In the genomic region with DNA sequence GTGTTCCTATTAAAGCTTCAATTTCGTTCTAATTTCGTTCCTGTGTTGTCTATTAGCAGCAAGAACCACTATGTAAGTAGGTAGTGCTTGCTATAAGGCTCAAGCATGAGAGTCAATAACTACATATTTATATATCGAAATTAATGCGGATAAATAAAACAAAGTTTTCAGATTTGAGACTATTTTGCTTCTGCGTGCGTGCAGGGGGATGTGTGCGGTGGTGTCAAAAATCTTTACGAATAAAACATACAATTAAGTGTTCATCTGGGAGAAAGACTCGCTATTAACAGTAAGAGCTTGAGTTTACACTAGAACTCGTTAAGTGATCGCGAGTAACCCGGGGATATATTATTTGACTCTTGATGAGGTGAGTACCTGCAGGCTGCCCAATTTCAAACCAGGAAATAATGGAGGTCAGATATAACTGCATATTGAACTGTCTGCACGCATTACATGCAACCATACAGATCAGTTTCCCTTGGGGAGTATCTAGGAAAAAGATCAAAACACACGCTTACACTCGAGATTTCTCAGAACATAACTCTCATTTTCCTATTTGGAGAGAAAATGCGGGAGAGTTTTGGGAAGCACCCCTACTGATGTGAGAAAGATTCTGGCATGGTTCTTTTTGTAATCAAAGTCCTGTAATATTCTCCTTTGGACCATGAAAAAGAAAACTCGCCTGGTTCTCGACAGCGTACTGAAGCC, we compare ENCODE assay signal across 8 cellular contexts. TPM values are rescaled to one million over a fixed set of nuclear protein-coding genes. Genes with fewer than 3 reads are reported as not detected.
DNase-seq lines count a peak whose midpoint lies in the region; ATAC-seq and TF ChIP-seq lines count a peak whose summit lies in the region.

No MANE protein-coding gene starts in this region.

- intact Hi-C loops in MCF 10A (cut with micrococcal nuclease), result loop anchor here (1.0 to 2.0 kb wide), 2 partner anchors 47 to 77 kb away; partner anchors contain the start of genes IRAK4 and PUS7L

- no peaks in the 10 kb centered on the region for H3K4me1 ChIP-seq in thymus (ENCODE audit: control insufficient read depth, insufficient read depth, low read length)

- H3K36me3 Mint-ChIP-seq in MCF 10A (ENCODE audit: insufficient read depth, unreplicated experiment), result peaks cover 34% of the 10 kb centered on the region

- no peaks in the 10 kb centered on the region for H3K9me3 Mint-ChIP-seq in MCF 10A (ENCODE audit: unreplicated experiment)

- peak overlapping the region; percentile 98 for H3K27ac Mint-ChIP-seq in MCF 10A (ENCODE audit: low read depth, unreplicated experiment)

- H3K9me3 ChIP-seq in thymus (ENCODE audit: control insufficient read depth), result no peaks in the 10 kb centered on the region

- BruUV-seq in MCF 10A (replicated peaks; lab: Mats Ljungman, UMichigan), result TSS peak; percentile 38

- 21% methylated on average over 20 of the region's 20 CpGs for WGBS in thymus

- H3K27ac ChIP-seq in thymus (ENCODE audit: low read depth), result peak overlapping the region; percentile 98

- CTCF ChIA-PET in MCF 10A (lab: Yijun Ruan, JAX), result interaction anchor here (0.6 to 5.2 kb wide), 12 partner anchors 13 to 1352 kb away, joined by 3 to 45 read pairs (median 4); no protein-coding TSS in a partner anchor

- peak; percentile 2 for TF ChIP-seq CTCF in NB4 (IDR thresholded peaks at IDR 0.05; ENCODE audit: low read depth, low read length)
- TF ChIP-seq CTCF in MCF 10A (IDR thresholded peaks at IDR 0.05; ENCODE audit: unreplicated experiment), result no peak

- no peak for TF ChIP-seq POLR2A in NB4 (IDR thresholded peaks at IDR 0.05; ENCODE audit: extremely low read depth, insufficient read length)

- H3K4me1 Mint-ChIP-seq in MCF 10A (ENCODE audit: insufficient read depth, unreplicated experiment), result peaks cover 7% of the 10 kb centered on the region

- DNase-seq in SHP77 treated with DMSO at 0.1 percent for 48 hours (lab: John Stamatoyannopoulos, UW) (peak; percentile 48), SHP77 (lab: John Stamatoyannopoulos, UW) (no peak), NB4 (ENCODE audit: low read depth) (peak; percentile 42), MCF 10A (ENCODE audit: unreplicated experiment) (peak; percentile 24), left lobe of liver (ENCODE audit: low spot score) (no peak), NCI-H226 (no peak), activated gamma-delta T cell (lab: John Stamatoyannopoulos, UW) (no peak)

- H3K4me3 ChIP-seq in NB4 (ENCODE audit: low read depth, low read length) (peak overlapping the region; percentile 97), thymus (ENCODE audit: low read length) (peak overlapping the region; percentile 98)

- H3K4me3 Mint-ChIP-seq in MCF 10A (ENCODE audit: unreplicated experiment), result peak overlapping the region; percentile 86

- no peaks in the 10 kb centered on the region for H3K27me3 Mint-ChIP-seq in MCF 10A (ENCODE audit: insufficient read depth, unreplicated experiment)

- POLR2A ChIA-PET in MCF 10A (lab: Yijun Ruan, JAX), result interaction anchor here (0.6 to 8.8 kb wide), 34 partner anchors 8 to 1480 kb away, joined by 3 to 152 read pairs (median 4); partner anchors contain the start of genes IRAK4, PPHLN1, PUS7L and TMEM117

- no peaks in the 10 kb centered on the region for H3K27me3 ChIP-seq in thymus (ENCODE audit: control insufficient read depth, insufficient read depth)

- ATAC-seq in left lobe of liver, result peak; percentile 4

- no peaks in the 10 kb centered on the region for H3K36me3 ChIP-seq in thymus (ENCODE audit: control insufficient read depth, insufficient read depth)

RNA-seq across cellular contexts. Expression of gene TWF1, which starts 0.8 kb away (rescaled TPM):
- total RNA-seq in MCF 10A (2022), result 104 and 105 TPM in 2 replicates
- total RNA-seq in left lobe of liver, result 29.0 TPM
- polyA plus RNA-seq in thymus, result 65.1 TPM

RNA-seq across cellular contexts. Expression of gene TMEM117, which starts 30.6 kb away (rescaled TPM):
- 3.2 and 4.3 TPM in 2 replicates for total RNA-seq in MCF 10A (2022)
- 2.8 TPM for total RNA-seq in left lobe of liver
- 3.6 TPM for polyA plus RNA-seq in thymus

RNA-seq across cellular contexts. Expression of gene IRAK4, which starts 46.6 kb away (rescaled TPM):
- total RNA-seq in MCF 10A (2022), result 10.1 and 12.2 TPM in 2 replicates
- 7.5 TPM for total RNA-seq in left lobe of liver
- polyA plus RNA-seq in thymus, result 43.8 TPM

RNA-seq across cellular contexts. Expression of gene PUS7L, which starts 46.7 kb away (rescaled TPM):
- total RNA-seq in MCF 10A (2022) (15.9 and 26.5 TPM in 2 replicates), left lobe of liver (3.5 TPM)
- polyA plus RNA-seq in thymus, result 3.0 TPM

Comparison
In these comparisons a context has a peak if more than half of its experiments do, and no peak if none do; other contexts are left out.
1. DNase-seq: peak in SHP77 treated with DMSO at 0.1 percent for 48 hours (single experiment), NB4 (single experiment) and MCF 10A (single experiment); none in SHP77 (0 of 2), left lobe of liver (single experiment), NCI-H226 (single experiment) and activated gamma-delta T cell (single experiment).